Comparison of ENCODE assay signal across 15 cellular contexts in genomic region chr11:44725016-44725651, GRCh38. TPM values are rescaled to one million over a fixed set of nuclear protein-coding genes. Genes with fewer than 3 reads are reported as not detected.
DNase-seq lines count a peak whose midpoint lies in the region; ATAC-seq, FAIRE-seq and TF ChIP-seq lines count a peak whose summit lies in the region.
"Had no signal": no experiment of that assay in that cellular context is flagged by ENCODE, and none has a peak within 500 bp of the region (broad histone marks: within the 10 kb centered on the region; RNA-seq: fewer than 3 reads in every experiment).

No MANE protein-coding gene starts in this region.

- peaks cover 8% of the 10 kb centered on the region for H3K4me1 ChIP-seq in right cardiac atrium (ENCODE audit: control insufficient read depth, insufficient read depth, low read length)
- peaks cover 20 to 36% (median 32%) of the 10 kb centered on the region in 4 donors for H3K4me1 ChIP-seq in upper lobe of left lung

- TF ChIP-seq POLR2A in upper lobe of left lung (IDR thresholded peaks at IDR 0.05) = no peak

- H3K4me1 Mint-ChIP-seq in WTC11 (peaks cover 52% of the 10 kb centered on the region), memory B cell (peaks cover 16% of the 10 kb centered on the region)

- H3K27ac ChIP-seq in right cardiac atrium (ENCODE audit: low read length) (peak overlapping the region; percentile 5), upper lobe of left lung (peak overlapping the region; percentile 9 to 75 (median 16))
- H3K27ac ChIP-seq: BLaER1 had no signal

- H3K4me3 ChIP-seq in right cardiac atrium (ENCODE audit: low read length) = no peak overlapping the region
- no peak overlapping the region for H3K4me3 ChIP-seq in upper lobe of left lung
- H3K4me3 ChIP-seq: BLaER1 had no signal

- H3K27ac Mint-ChIP-seq in WTC11 (no peak overlapping the region), memory B cell (peak overlapping the region; percentile 92)
- H3K27ac Mint-ChIP-seq: activated CD4-positive, alpha-beta memory T cell treated with anti-CD3 and anti-CD28 coated beads, Interleukin-2, amount 10 ng/mL, durations not matched to agents 7 days and 5 days had no signal

- no peak for TF ChIP-seq EP300 in upper lobe of left lung (IDR thresholded peaks at IDR 0.05)

- no peak for ATAC-seq in right cardiac atrium
- ATAC-seq in left ventricle myocardium superior = no peak
- ATAC-seq in WTC11 = no peak
- no peak for ATAC-seq in memory B cell (ENCODE audit: low read depth)
- no peak for ATAC-seq in upper lobe of left lung (ENCODE audit: low FRiP score in 2 of 2)
- ATAC-seq in GM21786 (IDR thresholded peaks at IDR 0.05; ENCODE audit: unreplicated experiment) = no peak

- no peaks in the 10 kb centered on the region for H3K9me3 ChIP-seq in right cardiac atrium (ENCODE audit: control insufficient read depth, low read length)
- H3K9me3 ChIP-seq in upper lobe of left lung = no peaks in the 10 kb centered on the region
- H3K9me3 ChIP-seq: BLaER1 had no signal

- no peaks in the 10 kb centered on the region for H3K27me3 ChIP-seq in right cardiac atrium (ENCODE audit: control insufficient read depth, insufficient read depth)
- H3K27me3 ChIP-seq in upper lobe of left lung = peaks cover 0 to 26% (median 6%) of the 10 kb centered on the region in 4 donors

- TF ChIP-seq CTCF in WTC11 (IDR thresholded peaks at IDR 0.05) (no peak), upper lobe of left lung (IDR thresholded peaks at IDR 0.05) (no peak)

- FAIRE-seq in RCC 7860 (lab: Jason Lieb, UNC) = no peak
- FAIRE-seq: GM12878, TTC549 had no signal

- H3K27me3 Mint-ChIP-seq in WTC11 (ENCODE audit: low read depth) (peaks cover 56% of the 10 kb centered on the region), memory B cell (no peaks in the 10 kb centered on the region)

- 31% methylated on average over 11 of the region's 11 CpGs for WGBS in right cardiac atrium
- WGBS in upper lobe of left lung, 2 donors = 38 to 55% methylated on average over 11 of the region's 11 CpGs

- POLR2A ChIA-PET in WTC11 (lab: Charles Lee) = interaction anchor here (1.2 kb wide), 1 partner anchor 103 kb away, joined by 3 read pairs; no protein-coding TSS in a partner anchor

- peak overlapping the region; percentile 86; the same call in 1 of the 2 replicates for H3K4me3 Mint-ChIP-seq in WTC11
- H3K4me3 Mint-ChIP-seq in memory B cell = peak overlapping the region; percentile 94

- CTCF ChIA-PET in WTC11 (lab: Charles Lee) = interaction anchor here (0.7 to 3.4 kb wide), 15 partner anchors 8 to 386 kb away, joined by 3 to 18 read pairs (median 6); partner anchors contain the start of gene CD82

- DNase-seq in right cardiac atrium = no peak
- no peak for DNase-seq in left ventricle myocardium superior
- no peak for DNase-seq in WTC11 (ENCODE audit: low spot score)
- no peak for DNase-seq in memory B cell (ENCODE audit: low spot score in 2 of 2)
- DNase-seq in upper lobe of left lung = no peak
- DNase-seq in activated gamma-delta T cell treated with Interleukin-2 at 50 U/mL for 16 hours = no peak
- no peak for DNase-seq in RCC 7860 (ENCODE audit: low spot score)
- DNase-seq: activated CD4-positive, alpha-beta memory T cell treated with anti-CD3 and anti-CD28 coated beads, Interleukin-2, amount 10 ng/mL, durations not matched to agents 7 days and 5 days; foreskin fibroblast; NK-92 treated with Interleukin-12 subunit alpha and Interleukin-12 subunit beta, amount 100 ng/mL, for 24 hours; SHP77 treated with DMSO at 0.1 percent for 48 hours had no signal

- H3K36me3 Mint-ChIP-seq in WTC11 (no peaks in the 10 kb centered on the region), memory B cell (no peaks in the 10 kb centered on the region)

- no peaks in the 10 kb centered on the region for H3K36me3 ChIP-seq in upper lobe of left lung
- H3K36me3 ChIP-seq: BLaER1 had no signal

- intact Hi-C loops in right cardiac atrium (cut with DNase I) = loop anchor here (5.0 to 10.0 kb wide), 7 partner anchors 52 to 187 kb away; no protein-coding TSS in a partner anchor
- intact Hi-C loops in left ventricle myocardium superior (cut with micrococcal nuclease) = loop anchor here (10.0 kb wide), 1 partner anchor 180 kb away; no protein-coding TSS in a partner anchor

- no peaks in the 10 kb centered on the region for H3K9me3 Mint-ChIP-seq in WTC11
- no peaks in the 10 kb centered on the region for H3K9me3 Mint-ChIP-seq in memory B cell
- H3K9me3 Mint-ChIP-seq: activated CD4-positive, alpha-beta memory T cell treated with anti-CD3 and anti-CD28 coated beads, Interleukin-2, amount 10 ng/mL, durations not matched to agents 7 days and 5 days had no signal

TF ChIP-seq in WTC11, 78 proteins besides CTCF, POLR2A, EP300 and RAD21:
- no peak for TF ChIP-seq RORB (CRISPR knock-in tag; IDR thresholded peaks at IDR 0.05)
- no peak for TF ChIP-seq ZNF281 (CRISPR knock-in tag; IDR thresholded peaks at IDR 0.05)
- TF ChIP-seq FOXJ3 (CRISPR knock-in tag; IDR thresholded peaks at IDR 0.05; ENCODE audit: borderline replicate concordance) = no peak
- TF ChIP-seq MAX (CRISPR knock-in tag; IDR thresholded peaks at IDR 0.05) = peak; percentile 41; the same call in 1 of the 2 replicates
- TF ChIP-seq FOXP1 (CRISPR knock-in tag; IDR thresholded peaks at IDR 0.05; ENCODE audit: borderline replicate concordance) = no peak
TF ChIP-seq in WTC11: peak in this region for 1.

RNA-seq across cellular contexts. Expression of gene TSPAN18, which starts 1.6 kb away (rescaled TPM):
- 100 to 1,000 TPM; 158 to 236 (median 207) TPM for total RNA-seq in right cardiac atrium
- polyA plus RNA-seq in right cardiac atrium = 120 TPM
- total RNA-seq in left ventricle myocardium superior = 94.6 TPM
- 35.2 to 44.7 TPM (median 37.6 TPM) in 3 replicates for total RNA-seq in WTC11 (2021)
- total RNA-seq in upper lobe of left lung = 10 to 100 TPM in 4 of 6 donors, 1 to 10 TPM in 2; 8.2 to 48.6 (median 17.5) TPM
